ENCODE assay signal across 15 cellular contexts in genomic region chr7:21128418-21128817, GRCh38.
DNase-seq lines count a peak whose midpoint lies in the region; ATAC-seq, FAIRE-seq and TF ChIP-seq lines count a peak whose summit lies in the region.
"Had no signal": no experiment of that assay in that cellular context is flagged by ENCODE, and none has a peak within 500 bp of the region (broad histone marks: within the 10 kb centered on the region; RNA-seq: fewer than 3 reads in every experiment).

No MANE protein-coding gene starts in this region.

- no peaks in the 10 kb centered on the region for H4K20me1 ChIP-seq in H1 (replicated peaks in 1 of 2; ENCODE audit: control insufficient read depth in 1 of 2, insufficient read depth in 2 of 2, low read length in 2 of 2)

- no peak overlapping the region for H3K56ac ChIP-seq in H1 (replicated peaks; ENCODE audit: insufficient read length, low read depth, low read length)

- no peak overlapping the region for H3K4me2 ChIP-seq in H1 (ENCODE audit: insufficient read depth in 1 of 2, low read depth in 2 of 2, low read length in 2 of 2)

- no peaks in the 10 kb centered on the region for H3K9me3 ChIP-seq in H1 (ENCODE audit: insufficient read depth in 2 of 2, low read depth in 1 of 2, low read length in 1 of 2)
- H3K9me3 ChIP-seq: SJSA1 had no signal

- H3K14ac ChIP-seq in H1 (ENCODE audit: insufficient read length), result no peak overlapping the region

- POLR2A ChIA-PET in H1 (lab: Charles Lee; ENCODE audit: partially characterized antibody), result no interaction called here

- FAIRE-seq in H1 (lab: Jason Lieb, UNC), result no peak
- FAIRE-seq: astrocyte had no signal

- ATAC-seq in HG03565 (IDR thresholded peaks at IDR 0.05; ENCODE audit: unreplicated experiment), result no peak
- ATAC-seq in HG03521 (IDR thresholded peaks at IDR 0.05; ENCODE audit: unreplicated experiment), result no peak
- no peak for ATAC-seq in omental fat pad (ENCODE audit: low FRiP score)
- ATAC-seq: activated CD8-positive, alpha-beta T cell treated with anti-CD3 and anti-CD28 coated beads for 36 hours had no signal

- no peak overlapping the region for H2BK120ac ChIP-seq in H1 (replicated peaks; ENCODE audit: low read depth, low read length)

- H2BK5ac ChIP-seq in H1 (ENCODE audit: low read depth, low read length), result no peak overlapping the region

- no peak overlapping the region for H3K4ac ChIP-seq in H1 (replicated peaks; ENCODE audit: insufficient read length, low read depth, low read length)

- H4K91ac ChIP-seq in H1 (replicated peaks; ENCODE audit: insufficient read length, low read length), result no peak overlapping the region

- H3K4me3 ChIP-seq in H1 (ENCODE audit: extremely low read depth in 1 of 4, insufficient read depth in 2 of 4, low read depth in 3 of 4, low read length in 4 of 4), result no peak overlapping the region
- H3K4me3 ChIP-seq: SJSA1 had no signal

- no peaks in the 10 kb centered on the region for H3K23me2 ChIP-seq in H1 (ENCODE audit: low read depth, low read length)

- peaks cover 8 to 24% (median 13%) of the 10 kb centered on the region in 4 experiments; a peak in 6 of 7 replicates for H3K4me1 ChIP-seq in H1 (replicated peaks in 1 of 4; ENCODE audit: control insufficient read depth in 3 of 4, insufficient read depth in 4 of 4, low read length in 3 of 4)
- H3K4me1 ChIP-seq: SJSA1 had no signal

- H3K9ac ChIP-seq in H1 (replicated peaks in 1 of 4; ENCODE audit: extremely low read depth in 1 of 4, low read depth in 3 of 4, low read length in 3 of 4), result no peak overlapping the region

- no peak overlapping the region for H3K23ac ChIP-seq in H1 (ENCODE audit: insufficient read length)

- CTCF ChIA-PET in H1 (lab: Charles Lee; ENCODE audit: partially characterized antibody), result interaction anchor here (2.0 kb wide), 1 partner anchor 10 kb away, joined by 5 read pairs; no protein-coding TSS in a partner anchor

- DNase-seq in A172 (ENCODE audit: low spot score) (peak; percentile 47), NCI-H1092 (lab: John Stamatoyannopoulos, UW) (peak; percentile 97), NCI-H526 (lab: John Stamatoyannopoulos, UW) (peak; percentile 66 to 69), H1 (ENCODE audit: low read depth in 1 of 2, low spot score in 2 of 2) (no peak), omental fat pad (ENCODE audit: low spot score) (no peak)
- no peak for DNase-seq in activated naive CD4-positive, alpha-beta T cell (lab: John Stamatoyannopoulos, UW)
- DNase-seq: activated CD8-positive, alpha-beta T cell treated with anti-CD3 and anti-CD28 coated beads for 36 hours; activated effector memory CD4-positive, alpha-beta T cell treated with Interleukin-2 at 50 U/mL for 16 hours; Calu3; HFFc6; stimulated activated CD4-positive, alpha-beta T cell treated with anti-CD3 and anti-CD28 coated beads, Interleukin-15, amount 100 ng/mL, for 24 hours had no signal

- no peak for TF ChIP-seq EP300 in H1 (IDR thresholded peaks at IDR 0.05; ENCODE audit: borderline replicate concordance in 1 of 2, low read depth in 2 of 2, low read length in 2 of 2)

- no peak overlapping the region for H2AK5ac ChIP-seq in H1 (ENCODE audit: low read depth, low read length)

- no peaks in the 10 kb centered on the region for H3K79me2 ChIP-seq in H1 (ENCODE audit: control insufficient read depth in 1 of 2, insufficient read depth in 2 of 2, low read length in 2 of 2)

- TF ChIP-seq CTCF in H1 (IDR thresholded peaks at IDR 0.05; ENCODE audit: control extremely low read depth in 1 of 3, insufficient read depth in 1 of 3, low read depth in 1 of 3, low read length in 3 of 3), result no peak
- no peak for TF ChIP-seq CTCF in omental fat pad (IDR thresholded peaks at IDR 0.05)

- no peak overlapping the region for H4K8ac ChIP-seq in H1 (ENCODE audit: extremely low read depth, insufficient read depth, low read length)

- TF ChIP-seq RAD21 in H1 (IDR thresholded peaks at IDR 0.05 in 1 of 2, conservative IDR thresholded peaks at IDR 0.05 in 1 of 2; ENCODE audit: low read depth in 2 of 2, low read length in 2 of 2), result no peak

- no peak for TF ChIP-seq POLR2A in H1 (IDR thresholded peaks at IDR 0.05; ENCODE audit: control extremely low read depth in 1 of 2, low read depth in 2 of 2, low read length in 2 of 2)

- no peak overlapping the region for H4K5ac ChIP-seq in H1 (ENCODE audit: insufficient read length, low read depth, low read length)

- H2BK12ac ChIP-seq in H1 (ENCODE audit: low read depth, low read length), result 0 out of 2 replicates have a peak overlapping the region, but pooled peaks have one; percentile 31

- no peak overlapping the region for H2BK20ac ChIP-seq in H1 (ENCODE audit: low read length)

- H3K27ac ChIP-seq in H1 (ENCODE audit: low read depth, low read length), result no peak overlapping the region
- H3K27ac ChIP-seq: SJSA1 had no signal

- H2AFZ ChIP-seq in H1 (ENCODE audit: low read length), result no peak overlapping the region

- peaks cover 0 to 7% (median 4%) of the 10 kb centered on the region in 4 experiments; a peak in 3 of 7 replicates for H3K27me3 ChIP-seq in H1 (replicated peaks in 1 of 4; ENCODE audit: control insufficient read depth in 3 of 4, extremely low read depth in 1 of 4, insufficient read depth in 3 of 4, low read length in 3 of 4)
- H3K27me3 ChIP-seq: SJSA1 had no signal

- WGBS in H1 (ENCODE audit: extremely low coverage in 1 of 2, insufficient coverage in 1 of 2, insufficient read length in 1 of 2, insufficient replicate concordance in 2 of 2, low coverage in 1 of 2, low lambda C conversion rate in 2 of 2, missing lambda C conversion rate in 1 of 2), 2 experiments, result 65% methylated on average over 3 of the region's 3 CpGs; no CpG with 5 or more reads in 1 of the 2 experiments

- H3K79me1 ChIP-seq in H1 (ENCODE audit: low read depth, low read length), result no peaks in the 10 kb centered on the region

- H3K36me3 ChIP-seq in H1 (ENCODE audit: control insufficient read depth in 2 of 4, insufficient read depth in 4 of 4, low read length in 3 of 4), result no peaks in the 10 kb centered on the region
- H3K36me3 ChIP-seq: SJSA1 had no signal

- no peak overlapping the region for H3K18ac ChIP-seq in H1 (ENCODE audit: extremely low read depth, low read length)

- no peak overlapping the region; the same call in 1 of the 2 replicates for H2BK15ac ChIP-seq in H1 (ENCODE audit: low read length)

TF ChIP-seq in H1, 55 proteins besides CTCF, POLR2A, EP300 and RAD21:
- no peak for TF ChIP-seq SP2 (IDR thresholded peaks at IDR 0.05; ENCODE audit: low read length)
- no peak for TF ChIP-seq SAP30 (IDR thresholded peaks at IDR 0.05; ENCODE audit: insufficient read depth, insufficient replicate concordance, low read length)
- no peak for TF ChIP-seq TEAD4 (IDR thresholded peaks at IDR 0.05; ENCODE audit: low read depth, low read length)
- no peak for TF ChIP-seq CBX5 (IDR thresholded peaks at IDR 0.05; ENCODE audit: low read depth, low read length)
- no peak for TF ChIP-seq EGR1 (IDR thresholded peaks at IDR 0.05; ENCODE audit: borderline replicate concordance, low read depth, low read length)
- no peak for TF ChIP-seq MAX (IDR thresholded peaks at IDR 0.05)
- TF ChIP-seq JUND (IDR thresholded peaks at IDR 0.05; ENCODE audit: low read length), result no peak
- no peak for TF ChIP-seq E2F6 (IDR thresholded peaks at IDR 0.05)
- no peak for TF ChIP-seq CHD1 (IDR thresholded peaks at IDR 0.05; ENCODE audit: low read depth, low read length)
- no peak for TF ChIP-seq SIN3A (conservative IDR thresholded peaks at IDR 0.05 in 1 of 2, IDR thresholded peaks at IDR 0.05 in 1 of 2; ENCODE audit: low read depth in 1 of 2, low read length in 2 of 2)
- no peak for TF ChIP-seq CEBPB (IDR thresholded peaks at IDR 0.05; ENCODE audit: low read depth, low read length)

Comparison
In these comparisons a context has a peak if more than half of its experiments do, and no peak if none do; other contexts are left out.
1. DNase-seq: peak in A172 (single experiment), NCI-H1092 (single experiment) and NCI-H526 (2 of 2); none in H1 (0 of 2), omental fat pad (single experiment) and activated naive CD4-positive, alpha-beta T cell (0 of 4).